In the genomic region with DNA sequence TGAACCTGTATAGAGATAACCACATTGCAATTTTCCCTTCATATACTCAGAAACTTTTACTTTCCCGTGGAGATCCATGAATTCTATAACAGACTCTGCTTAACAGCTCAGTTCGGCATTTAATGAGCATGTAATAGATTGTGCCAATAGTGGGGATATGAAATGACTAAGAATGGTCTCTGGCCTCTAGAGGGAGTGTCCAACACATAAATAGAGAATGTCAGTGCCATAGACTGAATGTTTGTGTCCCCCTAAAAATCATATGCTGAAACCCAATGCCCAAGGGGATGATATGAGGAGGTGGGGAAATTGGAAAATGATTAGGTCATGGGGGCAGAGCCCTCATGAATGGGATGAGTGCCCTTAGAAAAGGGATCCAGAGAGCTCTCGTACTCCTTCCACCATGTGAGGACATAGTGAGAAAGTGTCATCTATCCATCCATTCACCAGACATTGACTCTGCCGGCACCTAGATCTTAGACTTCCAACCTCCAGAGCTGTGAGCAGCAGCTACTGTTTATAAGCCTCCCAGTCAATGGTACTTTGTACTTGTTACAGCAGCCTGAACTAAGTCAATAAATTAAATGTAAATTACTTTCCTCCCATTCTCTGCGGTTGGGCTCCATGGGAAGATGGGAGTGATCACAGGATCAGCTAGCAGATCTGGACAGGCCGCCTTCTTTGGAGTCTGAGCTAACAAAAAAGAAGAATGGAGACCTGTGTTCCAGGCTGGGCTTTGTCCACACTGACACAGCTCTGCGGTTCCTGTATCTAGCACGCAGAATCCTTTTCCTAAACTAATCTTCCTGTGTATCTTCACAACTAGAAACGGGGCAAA, we compare ENCODE assay signal across 8 cellular contexts. TPM values are rescaled to one million over a fixed set of nuclear protein-coding genes. Genes with fewer than 3 reads are reported as not detected.
A peak's percentile ranks its signal among the peaks of the same experiment; 100 is the strongest.
DNase-seq lines count a peak whose midpoint lies in the region; ATAC-seq, FAIRE-seq and TF ChIP-seq lines count a peak whose summit lies in the region.

No MANE protein-coding gene starts in this region.

- peak; percentile 40 for TF ChIP-seq CTCF in BE2C (IDR thresholded peaks at IDR 0.05; ENCODE audit: low read depth, low read length)

- H3K27me3 ChIP-seq in BE2C (no peaks in the 10 kb centered on the region), skeletal muscle tissue (ENCODE audit: control insufficient read depth in 3 of 3, insufficient read depth in 3 of 3, low read length in 3 of 3) (no peaks in the 10 kb centered on the region)

- H3K36me3 ChIP-seq in BE2C (no peaks in the 10 kb centered on the region), skeletal muscle tissue (ENCODE audit: control insufficient read depth in 3 of 3, insufficient read depth in 3 of 3, low read length in 3 of 3) (no peaks in the 10 kb centered on the region)

- H3K4me3 ChIP-seq in BE2C (ENCODE audit: low read depth, low read length) (no peak overlapping the region), skeletal muscle tissue (ENCODE audit: low read length in 3 of 3) (no peak overlapping the region)

- TF ChIP-seq POLR2A in H54 (IDR thresholded peaks at IDR 0.05; ENCODE audit: low read depth, low read length): no peak

- no peaks in the 10 kb centered on the region for H3K9me3 ChIP-seq in BE2C
- no peaks in the 10 kb centered on the region for H3K9me3 ChIP-seq in skeletal muscle tissue (ENCODE audit: control insufficient read depth in 3 of 3, low read length in 3 of 3)

- FAIRE-seq in frontal cortex (lab: Jason Lieb, UNC) (no peak), H54 (lab: Jason Lieb, UNC) (no peak)

- H3K9ac ChIP-seq in skeletal muscle tissue (ENCODE audit: low read depth in 1 of 3, low read length in 3 of 3): no peak overlapping the region

- H3K4me1 ChIP-seq in BE2C: no peaks in the 10 kb centered on the region
- peaks cover 3 to 6% (median 4%) of the 10 kb centered on the region in 3 donors for H3K4me1 ChIP-seq in skeletal muscle tissue (ENCODE audit: control insufficient read depth in 3 of 3, insufficient read depth in 3 of 3, low read length in 3 of 3)

- no peak for DNase-seq in BE2C
- peak; percentile 25 to 32 for DNase-seq in NCI-H187 (lab: John Stamatoyannopoulos, UW)
- DNase-seq in dermis blood vessel endothelial cell: peak; percentile 62
- no peak for DNase-seq in frontal cortex (ENCODE audit: low spot score in 2 of 2)
- DNase-seq in H54 (ENCODE audit: insufficient read length, low spot score): no peak

- ATAC-seq in GM19395 (IDR thresholded peaks at IDR 0.05; ENCODE audit: unreplicated experiment) (peak; percentile 46), GM19397 (IDR thresholded peaks at IDR 0.05; ENCODE audit: unreplicated experiment) (no peak)

- peak overlapping the region; percentile 42 for H3K27ac ChIP-seq in skeletal muscle tissue (ENCODE audit: low read depth, low read length)

RNA-seq across cellular contexts. Expression of gene HPSE, which starts 28.1 kb away (rescaled TPM):
- polyA plus RNA-seq in BE2C (2012; ENCODE audit: insufficient read depth, insufficient read length, low read depth): 0.20 TPM
- total RNA-seq in dermis blood vessel endothelial cell (6.6 and 12.0 TPM in 2 replicates), skeletal muscle tissue (1.0 TPM), frontal cortex (0.82 TPM)

Comparison
In these comparisons a context has a peak if more than half of its experiments do, and no peak if none do; other contexts are left out.
1. DNase-seq: peak in NCI-H187 (2 of 2) and dermis blood vessel endothelial cell (single experiment); none in BE2C (single experiment), frontal cortex (0 of 2) and H54 (single experiment).